ENCODE assay signal across 29 cellular contexts in the genomic region with DNA sequence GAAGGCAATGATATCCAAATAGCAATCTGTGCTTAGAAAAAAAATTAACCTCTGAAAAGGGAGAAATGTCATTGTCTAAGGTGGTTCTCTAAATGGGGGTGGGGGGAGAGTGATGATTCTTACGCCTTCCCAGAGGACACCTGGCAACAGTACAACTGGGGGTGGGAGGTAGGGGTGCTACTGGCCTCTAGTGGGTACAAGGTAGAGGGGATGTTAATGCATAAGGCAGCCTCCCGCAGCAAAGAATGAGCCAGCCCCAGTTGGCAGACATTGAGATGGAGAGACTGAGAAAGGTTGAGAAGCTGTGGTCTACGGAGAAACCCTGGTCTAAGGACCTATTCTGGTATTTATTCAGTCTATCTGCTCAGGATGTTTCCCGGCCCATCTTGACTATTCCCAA.
DNase-seq lines count a peak whose midpoint lies in the region; ATAC-seq and TF ChIP-seq lines count a peak whose summit lies in the region.
"Had no signal": no experiment of that assay in that cellular context is flagged by ENCODE, and none has a peak within 500 bp of the region (broad histone marks: within the 10 kb centered on the region; RNA-seq: fewer than 3 reads in every experiment).

No MANE protein-coding gene starts in this region.

- CTCF ChIA-PET in WTC11 (lab: Charles Lee): interaction anchor here (0.8 to 1.8 kb wide), 5 partner anchors 13 to 775 kb away, joined by 4 to 9 read pairs (median 5); no protein-coding TSS in a partner anchor

- H3K9ac ChIP-seq in DND-41 (ENCODE audit: low read depth, low read length) (peak overlapping the region; percentile 39), HUES64 (ENCODE audit: low read depth, low read length) (no peak overlapping the region), iPS-18a (ENCODE audit: low read length) (no peak overlapping the region)

- no peaks in the 10 kb centered on the region for H3K27me3 Mint-ChIP-seq in WTC11 (ENCODE audit: low read depth)
- no peaks in the 10 kb centered on the region for H3K27me3 Mint-ChIP-seq in activated T-cell treated with anti-CD3 and anti-CD28 coated beads, Interleukin-2, amount 50 U/mL, for 24 hours
- H3K27me3 Mint-ChIP-seq: IgD-negative memory B cell had no signal

- H3K36me3 Mint-ChIP-seq in WTC11: no peaks in the 10 kb centered on the region
- no peaks in the 10 kb centered on the region for H3K36me3 Mint-ChIP-seq in activated T-cell treated with anti-CD3 and anti-CD28 coated beads, Interleukin-2, amount 50 U/mL, for 24 hours (ENCODE audit: low read depth)
- H3K36me3 Mint-ChIP-seq: CD14-positive monocyte; CD8-positive, alpha-beta memory T cell; IgD-negative memory B cell had no signal

- POLR2A ChIA-PET in WTC11 (lab: Charles Lee): no interaction called here

- peak overlapping the region; percentile 53; the same call in 1 of the 2 replicates for H3K27ac Mint-ChIP-seq in WTC11
- H3K27ac Mint-ChIP-seq in activated T-cell treated with anti-CD3 and anti-CD28 coated beads, Interleukin-2, amount 50 U/mL, for 24 hours: no peak overlapping the region
- H3K27ac Mint-ChIP-seq: CD14-positive monocyte; CD8-positive, alpha-beta memory T cell; HFFc6; IgD-negative memory B cell had no signal

- H3K4me1 Mint-ChIP-seq in WTC11: peaks cover 45% of the 10 kb centered on the region
- H3K4me1 Mint-ChIP-seq in activated T-cell treated with anti-CD3 and anti-CD28 coated beads, Interleukin-2, amount 50 U/mL, for 24 hours (ENCODE audit: low read depth): peaks cover 14% of the 10 kb centered on the region

- intact Hi-C loops in heart right ventricle (cut with DNase I): no loop called here

- peaks cover 78% of the 10 kb centered on the region for H3K4me1 ChIP-seq in DND-41 (ENCODE audit: insufficient read depth, low read length)
- H3K4me1 ChIP-seq in HUES64 (ENCODE audit: insufficient read depth, low read length): peaks cover 23% of the 10 kb centered on the region
- peaks cover 28% of the 10 kb centered on the region for H3K4me1 ChIP-seq in iPS-18a (ENCODE audit: control insufficient read depth, low read depth, low read length)
- H3K4me1 ChIP-seq in heart right ventricle: peaks cover 0 to 6% (median 0%) of the 10 kb centered on the region in 9 donors
- H3K4me1 ChIP-seq: BE2C, HAP-1 had no signal

- H3K27ac ChIP-seq in DND-41 (ENCODE audit: low read length) (peak overlapping the region; percentile 92), HUES64 (ENCODE audit: low read depth, low read length) (peak overlapping the region; percentile 73; the same call in 1 of the 2 replicates), iPS-18a (ENCODE audit: low read length) (no peak overlapping the region), heart right ventricle (no peak overlapping the region)
- H3K27ac ChIP-seq: PC-9, SJSA1 had no signal

- DNase-seq in DND-41 (peak; percentile 66), WTC11 (ENCODE audit: low spot score) (peak; percentile 30), heart right ventricle (no peak)
- no peak for DNase-seq in activated T-cell treated with anti-CD3 and anti-CD28 coated beads, Interleukin-2, amount 50 U/mL, for 24 hours
- DNase-seq in stimulated activated CD4-positive, alpha-beta T cell treated with anti-CD3 and anti-CD28 coated beads, Interleukin-12 subunit alpha, Interleukin-12 subunit beta, amount 100 ng/mL, for 4 hours: no peak
- DNase-seq: 8988T; ACHN; BE2C; CD8-positive, alpha-beta memory T cell; DMS 273 treated with DMSO at 0.1 percent for 48 hours; DMS79 treated with DMSO at 0.1 percent for 48 hours; HFFc6; Karpas-422; NCI-H1092; NCI-H1417 treated with DMSO at 0.1 percent for 48 hours; NCI-H1694 treated with DMSO at 0.1 percent for 48 hours; NCI-H2081; NCI-H446; NCI-H524 treated with DMSO at 0.1 percent for 48 hours; NCI-H774; PC-9; Right ventricle myocardium superior had no signal

- ATAC-seq in DND-41 (ENCODE audit: insufficient read depth, low read depth) (peak; percentile 63), WTC11 (peak; percentile 94), HG03045 (IDR thresholded peaks at IDR 0.05; ENCODE audit: unreplicated experiment) (no peak), heart right ventricle (no peak)

- H4K20me1 ChIP-seq in DND-41 (ENCODE audit: insufficient read depth, low read length): no peaks in the 10 kb centered on the region

- peaks cover 11% of the 10 kb centered on the region; the same call in 1 of the 2 replicates for H3K9me3 Mint-ChIP-seq in WTC11
- no peaks in the 10 kb centered on the region for H3K9me3 Mint-ChIP-seq in activated T-cell treated with anti-CD3 and anti-CD28 coated beads, Interleukin-2, amount 50 U/mL, for 24 hours
- H3K9me3 Mint-ChIP-seq: CD14-positive monocyte; CD8-positive, alpha-beta memory T cell; HFFc6; IgD-negative memory B cell had no signal

- H3K79me2 ChIP-seq in DND-41 (ENCODE audit: insufficient read depth, low read length): no peaks in the 10 kb centered on the region

- H3K4me3 ChIP-seq in DND-41 (ENCODE audit: low read depth in 1 of 2, low read length in 2 of 2): no peak overlapping the region
- H3K4me3 ChIP-seq in HUES64 (ENCODE audit: low read length): no peak overlapping the region
- peak overlapping the region; percentile 19 for H3K4me3 ChIP-seq in iPS-18a (ENCODE audit: low read length)
- no peak overlapping the region for H3K4me3 ChIP-seq in heart right ventricle
- H3K4me3 ChIP-seq: HAP-1, PC-9, SJSA1 had no signal

- WGBS in HUES64: 54% methylated on average over 4 of the region's 4 CpGs
- 61 to 77% methylated on average over 4 of the region's 4 CpGs for WGBS in heart right ventricle, 2 donors

- no peaks in the 10 kb centered on the region for H3K27me3 ChIP-seq in DND-41 (ENCODE audit: insufficient read depth, low read length, poor library complexity)
- no peaks in the 10 kb centered on the region for H3K27me3 ChIP-seq in HUES64 (ENCODE audit: insufficient read depth, low read length)
- no peaks in the 10 kb centered on the region for H3K27me3 ChIP-seq in iPS-18a (ENCODE audit: control insufficient read depth, insufficient read depth, low read length)
- H3K27me3 ChIP-seq in heart right ventricle: peaks cover 0 to 21% (median 4%) of the 10 kb centered on the region in 7 donors
- H3K27me3 ChIP-seq: BE2C, SJSA1 had no signal

- no peak overlapping the region for H3K4me3 Mint-ChIP-seq in WTC11
- no peak overlapping the region for H3K4me3 Mint-ChIP-seq in activated T-cell treated with anti-CD3 and anti-CD28 coated beads, Interleukin-2, amount 50 U/mL, for 24 hours
- H3K4me3 Mint-ChIP-seq: CD14-positive monocyte; CD8-positive, alpha-beta memory T cell; HFFc6; IgD-negative memory B cell had no signal

- H3K9me3 ChIP-seq in DND-41 (ENCODE audit: insufficient read depth, low read length, severe bottlenecking) (no peaks in the 10 kb centered on the region), HUES64 (ENCODE audit: insufficient read depth, low read depth, low read length) (no peaks in the 10 kb centered on the region), iPS-18a (ENCODE audit: control insufficient read depth, low read depth, low read length) (no peaks in the 10 kb centered on the region), heart right ventricle (no peaks in the 10 kb centered on the region)
- H3K9me3 ChIP-seq: BE2C, HAP-1, SJSA1 had no signal

- H3K36me3 ChIP-seq in DND-41 (ENCODE audit: insufficient read depth, low read length) (no peaks in the 10 kb centered on the region), HUES64 (ENCODE audit: insufficient read depth, low read length) (no peaks in the 10 kb centered on the region), iPS-18a (ENCODE audit: control insufficient read depth, low read depth, low read length) (no peaks in the 10 kb centered on the region), heart right ventricle (no peaks in the 10 kb centered on the region)
- H3K36me3 ChIP-seq: BE2C, HAP-1, SJSA1 had no signal

- H3K4me2 ChIP-seq in DND-41 (ENCODE audit: insufficient read depth, low read length): no peak overlapping the region
- H3K4me2 ChIP-seq: PC-9 had no signal

- no peak overlapping the region for H2AFZ ChIP-seq in DND-41 (ENCODE audit: low read depth, low read length)
- H2AFZ ChIP-seq: PC-9 had no signal

- TF ChIP-seq CTCF in DND-41 (IDR thresholded peaks at IDR 0.05; ENCODE audit: borderline replicate concordance, extremely low read depth, low read length, poor library complexity, severe bottlenecking): peak; percentile 70
- TF ChIP-seq CTCF in WTC11 (IDR thresholded peaks at IDR 0.05): no peak
- no peak for TF ChIP-seq CTCF in heart right ventricle (IDR thresholded peaks at IDR 0.05)

TF ChIP-seq in WTC11, 78 proteins besides CTCF, POLR2A, EP300 and RAD21 (continues in another document):
- TF ChIP-seq HMGA2 (CRISPR knock-in tag; IDR thresholded peaks at IDR 0.05) (no peak), SOX15 (CRISPR knock-in tag; IDR thresholded peaks at IDR 0.05) (no peak), NFYB (CRISPR knock-in tag; conservative IDR thresholded peaks at IDR 0.05; ENCODE audit: low read depth) (no peak), ZNF416 (CRISPR knock-in tag; IDR thresholded peaks at IDR 0.05) (no peak), GRHL2 (CRISPR knock-in tag; IDR thresholded peaks at IDR 0.05; ENCODE audit: insufficient replicate concordance, severe bottlenecking) (no peak), ZNF317 (CRISPR knock-in tag; IDR thresholded peaks at IDR 0.05; ENCODE audit: borderline replicate concordance, low read depth) (no peak)
- TF ChIP-seq, protein P1, sequence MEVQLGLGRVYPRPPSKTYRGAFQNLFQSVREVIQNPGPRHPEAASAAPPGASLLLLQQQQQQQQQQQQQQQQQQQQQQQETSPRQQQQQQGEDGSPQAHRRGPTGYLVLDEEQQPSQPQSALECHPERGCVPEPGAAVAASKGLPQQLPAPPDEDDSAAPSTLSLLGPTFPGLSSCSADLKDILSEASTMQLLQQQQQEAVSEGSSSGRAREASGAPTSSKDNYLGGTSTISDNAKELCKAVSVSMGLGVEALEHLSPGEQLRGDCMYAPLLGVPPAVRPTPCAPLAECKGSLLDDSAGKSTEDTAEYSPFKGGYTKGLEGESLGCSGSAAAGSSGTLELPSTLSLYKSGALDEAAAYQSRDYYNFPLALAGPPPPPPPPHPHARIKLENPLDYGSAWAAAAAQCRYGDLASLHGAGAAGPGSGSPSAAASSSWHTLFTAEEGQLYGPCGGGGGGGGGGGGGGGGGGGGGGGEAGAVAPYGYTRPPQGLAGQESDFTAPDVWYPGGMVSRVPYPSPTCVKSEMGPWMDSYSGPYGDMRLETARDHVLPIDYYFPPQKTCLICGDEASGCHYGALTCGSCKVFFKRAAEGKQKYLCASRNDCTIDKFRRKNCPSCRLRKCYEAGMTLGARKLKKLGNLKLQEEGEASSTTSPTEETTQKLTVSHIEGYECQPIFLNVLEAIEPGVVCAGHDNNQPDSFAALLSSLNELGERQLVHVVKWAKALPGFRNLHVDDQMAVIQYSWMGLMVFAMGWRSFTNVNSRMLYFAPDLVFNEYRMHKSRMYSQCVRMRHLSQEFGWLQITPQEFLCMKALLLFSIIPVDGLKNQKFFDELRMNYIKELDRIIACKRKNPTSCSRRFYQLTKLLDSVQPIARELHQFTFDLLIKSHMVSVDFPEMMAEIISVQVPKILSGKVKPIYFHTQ (CRISPR knock-in tag; IDR thresholded peaks at IDR 0.05): no peak

Comparison
In these comparisons a context has a peak if more than half of its experiments do, and no peak if none do; other contexts are left out.
1. ATAC-seq: peak in DND-41 (single experiment) and WTC11 (single experiment); none in HG03045 (single experiment) and heart right ventricle (0 of 8).
2. DNase-seq: peak in DND-41 (single experiment) and WTC11 (single experiment); none in heart right ventricle (0 of 2), activated T-cell treated with anti-CD3 and anti-CD28 coated beads, Interleukin-2, amount 50 U/mL, for 24 hours (single experiment) and stimulated activated CD4-positive, alpha-beta T cell treated with anti-CD3 and anti-CD28 coated beads, Interleukin-12 subunit alpha, Interleukin-12 subunit beta, amount 100 ng/mL, for 4 hours (single experiment).
3. H3K27ac ChIP-seq: peak in DND-41 (single experiment) and HUES64 (single experiment); none in iPS-18a (single experiment) and heart right ventricle (0 of 10).